ENCODE assay signal across 1 cellular context in genomic region chr19:574658-575526, GRCh38.
TF ChIP-seq lines count a peak whose summit lies in the region.

No MANE protein-coding gene starts in this region.

TF ChIP-seq in SK-N-SH treated with all-trans-retinoic acid at 6 μM for 48 hours, 23 proteins besides CTCF, POLR2A, EP300 and RAD21 (continued from another document):
- TF ChIP-seq CREB5 (CRISPR knock-in tag; IDR thresholded peaks at IDR 0.05; ENCODE audit: low read depth) (no peak), ARNTL (CRISPR knock-in tag; IDR thresholded peaks at IDR 0.05; ENCODE audit: borderline replicate concordance, low read depth) (no peak), RARB (CRISPR knock-in tag; IDR thresholded peaks at IDR 0.05) (no peak), ZNF565 (CRISPR knock-in tag; conservative IDR thresholded peaks at IDR 0.05; ENCODE audit: low read depth) (no peak), ISL1 (CRISPR knock-in tag; IDR thresholded peaks at IDR 0.05) (no peak)
TF ChIP-seq in SK-N-SH treated with all-trans-retinoic acid at 6 μM for 48 hours: peak in this region for 0.
